1 cellular context compared by ENCODE assay signal in genomic region chr1:29703596-29703995, GRCh38.
TF ChIP-seq lines count a peak whose summit lies in the region.

No MANE protein-coding gene starts in this region.

TF ChIP-seq in HepG2, 621 proteins besides CTCF, POLR2A, EP300 and RAD21 (continued from another document):
- TF ChIP-seq ZHX1 (CRISPR knock-in tag; IDR thresholded peaks at IDR 0.05; ENCODE audit: low read depth) = no peak
- no peak for TF ChIP-seq ZNF24 (IDR thresholded peaks at IDR 0.05)
- no peak for TF ChIP-seq CREBL2 (CRISPR knock-in tag; IDR thresholded peaks at IDR 0.05; ENCODE audit: borderline replicate concordance)
- TF ChIP-seq ZC3H13 (CRISPR knock-in tag; IDR thresholded peaks at IDR 0.05) = no peak
